ENCODE assay signal across 8 cellular contexts in genomic region chr4:10403633-10404445, GRCh38. TPM values are rescaled to one million over a fixed set of nuclear protein-coding genes. Genes with fewer than 3 reads are reported as not detected.
DNase-seq lines count a peak whose midpoint lies in the region; ATAC-seq and TF ChIP-seq lines count a peak whose summit lies in the region.

No MANE protein-coding gene starts in this region.

- no peaks in the 10 kb centered on the region for H3K9me3 ChIP-seq in sigmoid colon

- TF ChIP-seq CTCF in sigmoid colon (IDR thresholded peaks at IDR 0.05), result peak; percentile 34 to 68 (median 57)

- TF ChIP-seq EP300 in sigmoid colon (IDR thresholded peaks at IDR 0.05), result no peak

- H3K36me3 ChIP-seq in sigmoid colon, result no peaks in the 10 kb centered on the region

- H3K27ac ChIP-seq in sigmoid colon, result no peak overlapping the region

- TF ChIP-seq POLR2A in sigmoid colon (IDR thresholded peaks at IDR 0.05), result no peak

- ATAC-seq in HG02870 (IDR thresholded peaks at IDR 0.05; ENCODE audit: unreplicated experiment) (no peak), HG03108 (IDR thresholded peaks at IDR 0.05; ENCODE audit: unreplicated experiment) (no peak)

- intact Hi-C loops in sigmoid colon (cut with DNase I), result loop anchor here (1.0 to 5.0 kb wide), 3 partner anchors 247 to 642 kb away; no protein-coding TSS in a partner anchor

- no peaks in the 10 kb centered on the region for H3K27me3 ChIP-seq in sigmoid colon

- 71 to 77% methylated on average over 6 of the region's 6 CpGs for WGBS in sigmoid colon, 2 donors

- no peaks in the 10 kb centered on the region for H3K4me1 ChIP-seq in sigmoid colon

- in situ Hi-C loops in SK-MEL-5 (cut with HindIII; ENCODE audit: low pct_unique_long_range_greater_than_20kb, low sequenced_read_pairs), result loop anchor here (25.0 kb wide), 2 partner anchors 133 to 242 kb away; no protein-coding TSS in a partner anchor

- H3K4me3 ChIP-seq in sigmoid colon, result no peak overlapping the region

- peak; percentile 0 for DNase-seq in DMS 273 treated with DMSO at 0.1 percent for 48 hours (lab: John Stamatoyannopoulos, UW)
- peak; percentile 56 for DNase-seq in HT-29 (ENCODE audit: low spot score)
- peak; percentile 81 for DNase-seq in SK-MEL-5 (ENCODE audit: low read depth, low spot score)
- DNase-seq in globus pallidus (ENCODE audit: low spot score), result peak; percentile 57
- DNase-seq in sigmoid colon, result no peak
- DNase-seq in NCI-H1048 (lab: John Stamatoyannopoulos, UW), result no peak

RNA-seq across cellular contexts. Expression of gene ZNF518B, which starts 53.4 kb away (rescaled TPM):
- not detected in 2 replicates for total RNA-seq in HT-29 (2014; rRNA removed; shearing (Covaris generic))
- 19.6 and 22.5 TPM in 2 replicates for total RNA-seq in SK-MEL-5 (2014; rRNA removed; shearing (Covaris generic))
- polyA plus RNA-seq in SK-MEL-5 (2015; cell fraction: cytosol; rRNA removed), result 6.5 and 8.0 TPM in 2 replicates
- polyA plus RNA-seq in SK-MEL-5 (2015; cell fraction: nucleus; rRNA removed), result 14.0 and 23.3 TPM in 2 replicates
- 10 to 100 TPM; 20.0 to 46.0 (median 29.3) TPM for total RNA-seq in sigmoid colon
- 1 to 10 TPM; 4.6 to 6.3 (median 6.0) TPM for polyA plus RNA-seq in sigmoid colon

Comparison
In these comparisons a context has a peak if more than half of its experiments do, and no peak if none do; other contexts are left out.
1. DNase-seq: peak in DMS 273 treated with DMSO at 0.1 percent for 48 hours (single experiment), HT-29 (single experiment), SK-MEL-5 (single experiment) and globus pallidus (single experiment); none in sigmoid colon (single experiment) and NCI-H1048 (single experiment).
2. RNA of gene ZNF518B, which starts 53.4 kb away (total RNA-seq): 20.0 to 46.0 TPM in sigmoid colon and 19.6 to 22.5 TPM in SK-MEL-5; not detected in HT-29; every median in the first group is over 10 times any median in the second.